In genomic region chr11:1453611-1454386, GRCh38 we compare ENCODE assay signal across 9 cellular contexts. TPM values are rescaled to one million over a fixed set of nuclear protein-coding genes. Genes with fewer than 3 reads are reported as not detected.
A peak's percentile ranks its signal among the peaks of the same experiment; 100 is the strongest.
DNase-seq lines count a peak whose midpoint lies in the region; ATAC-seq and TF ChIP-seq lines count a peak whose summit lies in the region.
"Had no signal": no experiment of that assay in that cellular context is flagged by ENCODE, and none has a peak within 500 bp of the region (broad histone marks: within the 10 kb centered on the region; RNA-seq: fewer than 3 reads in every experiment).

No MANE protein-coding gene starts in this region.

- no peaks in the 10 kb centered on the region for H3K36me3 Mint-ChIP-seq in activated T-cell treated with anti-CD3 and anti-CD28 coated beads, Interleukin-2, amount 50 U/mL, for 4 hours (ENCODE audit: insufficient read depth)
- no peaks in the 10 kb centered on the region for H3K36me3 Mint-ChIP-seq in endothelial cell (ENCODE audit: low read depth, unreplicated experiment)
- H3K36me3 Mint-ChIP-seq: activated naive CD4-positive, alpha-beta T cell treated with anti-CD3 and anti-CD28 coated beads, Interleukin-2, amount 50 U/mL, for 24 hours had no signal

- no peak overlapping the region for H3K4me3 Mint-ChIP-seq in activated T-cell treated with anti-CD3 and anti-CD28 coated beads, Interleukin-2, amount 50 U/mL, for 4 hours
- H3K4me3 Mint-ChIP-seq in endothelial cell (ENCODE audit: unreplicated experiment), result no peak overlapping the region
- H3K4me3 Mint-ChIP-seq: activated naive CD4-positive, alpha-beta T cell treated with anti-CD3 and anti-CD28 coated beads, Interleukin-2, amount 50 U/mL, for 24 hours had no signal

- DNase-seq in activated T-cell treated with anti-CD3 and anti-CD28 coated beads for 48 hours (ENCODE audit: low read depth), result peak; percentile 33
- no peak for DNase-seq in activated T-cell treated with anti-CD3 and anti-CD28 coated beads, Interleukin-2, amount 50 U/mL, for 4 hours
- DNase-seq in NCI-H510A treated with DMSO at 0.1 percent for 48 hours (lab: John Stamatoyannopoulos, UW), result peak; percentile 57
- peak; percentile 37 for DNase-seq in endothelial cell (ENCODE audit: low spot score)
- peak; percentile 53 for DNase-seq in stimulated activated CD8-positive, alpha-beta memory T cell treated with anti-CD3 and anti-CD28 coated beads, Interleukin-4, amount 100 ng/mL, for 48 hours
- no peak for DNase-seq in cortex of kidney (lab: John Stamatoyannopoulos, UW)
- DNase-seq in NCI-H345 (lab: John Stamatoyannopoulos, UW), result no peak
- no peak for DNase-seq in DMS153 treated with DMSO at 0.1 percent for 48 hours (lab: John Stamatoyannopoulos, UW; ENCODE audit: unreplicated experiment)

- no peaks in the 10 kb centered on the region for H3K4me1 Mint-ChIP-seq in activated T-cell treated with anti-CD3 and anti-CD28 coated beads, Interleukin-2, amount 50 U/mL, for 4 hours (ENCODE audit: low read depth)
- H3K4me1 Mint-ChIP-seq in endothelial cell (ENCODE audit: unreplicated experiment), result no peaks in the 10 kb centered on the region
- H3K4me1 Mint-ChIP-seq: activated naive CD4-positive, alpha-beta T cell treated with anti-CD3 and anti-CD28 coated beads, Interleukin-2, amount 50 U/mL, for 24 hours had no signal

- no peaks in the 10 kb centered on the region for H3K27me3 Mint-ChIP-seq in activated T-cell treated with anti-CD3 and anti-CD28 coated beads, Interleukin-2, amount 50 U/mL, for 4 hours (ENCODE audit: low read depth)
- no peaks in the 10 kb centered on the region for H3K27me3 Mint-ChIP-seq in endothelial cell (ENCODE audit: unreplicated experiment)
- H3K27me3 Mint-ChIP-seq: activated naive CD4-positive, alpha-beta T cell treated with anti-CD3 and anti-CD28 coated beads, Interleukin-2, amount 50 U/mL, for 24 hours had no signal

- no peak for ATAC-seq in activated T-cell treated with anti-CD3 and anti-CD28 coated beads, Interleukin-2, amount 50 U/mL, for 4 hours

- H3K9me3 Mint-ChIP-seq in activated T-cell treated with anti-CD3 and anti-CD28 coated beads, Interleukin-2, amount 50 U/mL, for 4 hours, result no peaks in the 10 kb centered on the region
- H3K9me3 Mint-ChIP-seq in endothelial cell (ENCODE audit: unreplicated experiment), result no peaks in the 10 kb centered on the region
- H3K9me3 Mint-ChIP-seq: activated naive CD4-positive, alpha-beta T cell treated with anti-CD3 and anti-CD28 coated beads, Interleukin-2, amount 50 U/mL, for 24 hours had no signal

- H3K27ac Mint-ChIP-seq in endothelial cell (ENCODE audit: unreplicated experiment), result no peak overlapping the region
- H3K27ac Mint-ChIP-seq: activated naive CD4-positive, alpha-beta T cell treated with anti-CD3 and anti-CD28 coated beads, Interleukin-2, amount 50 U/mL, for 24 hours had no signal

- no peak for TF ChIP-seq CTCF in endothelial cell (IDR thresholded peaks at IDR 0.05; ENCODE audit: unreplicated experiment)

RNA-seq across cellular contexts. Expression of gene MOB2, which starts 32.8 kb away (rescaled TPM):
- 10 to 100 TPM; 17.7 to 20.1 (median 18.2) TPM for total RNA-seq in activated T-cell treated with anti-CD3 and anti-CD28 coated beads, Interleukin-2, amount 50 U/mL, for 4 hours
- total RNA-seq in endothelial cell (ENCODE audit: unreplicated experiment), result 37.5 TPM

Comparison
In these comparisons a context has a peak if more than half of its experiments do, and no peak if none do; other contexts are left out.
1. DNase-seq: peak in activated T-cell treated with anti-CD3 and anti-CD28 coated beads for 48 hours (single experiment), NCI-H510A treated with DMSO at 0.1 percent for 48 hours (single experiment), endothelial cell (single experiment) and stimulated activated CD8-positive, alpha-beta memory T cell treated with anti-CD3 and anti-CD28 coated beads, Interleukin-4, amount 100 ng/mL, for 48 hours (single experiment); none in activated T-cell treated with anti-CD3 and anti-CD28 coated beads, Interleukin-2, amount 50 U/mL, for 4 hours (single experiment), cortex of kidney (single experiment), NCI-H345 (single experiment) and DMS153 treated with DMSO at 0.1 percent for 48 hours (single experiment).